In the genomic region with DNA sequence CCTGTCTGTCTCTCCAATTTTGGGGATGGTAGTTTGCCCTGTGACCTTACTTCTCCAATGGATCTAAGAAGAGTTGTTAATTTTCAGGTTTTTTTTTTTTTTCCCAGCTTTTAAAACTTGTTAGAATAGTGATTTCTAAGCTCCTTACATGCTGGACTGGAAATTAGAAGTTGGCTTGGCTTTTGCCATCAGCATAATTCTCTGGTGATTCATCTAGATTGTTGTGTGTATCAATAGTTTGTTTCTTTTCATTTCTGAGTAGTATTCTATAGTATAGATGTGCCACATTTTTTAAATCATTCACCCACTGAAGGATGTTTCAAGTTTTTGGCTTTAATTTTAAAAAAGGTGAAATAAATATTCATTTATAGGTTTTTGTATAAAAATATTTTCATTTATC, we compare ENCODE assay signal across 29 cellular contexts. TPM values are rescaled to one million over a fixed set of nuclear protein-coding genes. Genes with fewer than 3 reads are reported as not detected.
"Had no signal": no experiment of that assay in that cellular context is flagged by ENCODE, and none has a peak within 500 bp of the region (broad histone marks: within the 10 kb centered on the region; RNA-seq: fewer than 3 reads in every experiment).

No MANE protein-coding gene starts in this region.

- H2AFZ ChIP-seq: hepatocyte had no signal

- H3K4me3 Mint-ChIP-seq: activated CD4-positive, alpha-beta T cell treated with anti-CD3 and anti-CD28 coated beads, Interleukin-2, amount 10 ng/mL, durations not matched to agents 7 days and 5 days; activated CD8-positive, alpha-beta T cell treated with anti-CD3 and anti-CD28 coated beads, Interleukin-2, amount 10 ng/mL, durations not matched to agents 7 days and 5 days; activated naive CD4-positive, alpha-beta T cell treated with anti-CD3 and anti-CD28 coated beads, Interleukin-2, amount 50 U/mL, for 24 hours; activated T-helper 1 cell treated with anti-CD3 and anti-CD28 coated beads, Interleukin-12 subunit alpha, Interleukin-12 subunit beta, Interleukin-2, Interleukin-4 antibody, amounts not matched to agents 30 ng/mL and 10 ng/mL and 1 ng/mL, durations not matched to agents 14 hours and 24 hours and 36 hours; immature natural killer cell; natural killer cell; type B pancreatic cell had no signal

- H3K36me3 Mint-ChIP-seq: type B pancreatic cell had no signal

- H3K4me3 ChIP-seq: esophagus muscularis mucosa, hepatocyte, left ventricle myocardium inferior, sigmoid colon, thoracic aorta, vagina had no signal

- FAIRE-seq: colon, endothelial cell of umbilical vein, frontal cortex, TTC549 had no signal

- H3K27ac ChIP-seq: esophagus muscularis mucosa, hepatocyte, left ventricle myocardium inferior, sigmoid colon, thoracic aorta, vagina, WERI-Rb-1 had no signal

- H3K27me3 ChIP-seq: esophagus muscularis mucosa, hepatocyte, sigmoid colon, vagina had no signal

- H3K4me1 Mint-ChIP-seq: activated CD4-positive, alpha-beta T cell treated with anti-CD3 and anti-CD28 coated beads, Interleukin-2, amount 10 ng/mL, durations not matched to agents 7 days and 5 days; activated naive CD4-positive, alpha-beta T cell treated with anti-CD3 and anti-CD28 coated beads, Interleukin-2, amount 50 U/mL, for 24 hours; immature natural killer cell; natural killer cell had no signal

- ATAC-seq: activated CD8-positive, alpha-beta T cell treated with anti-CD3 and anti-CD28 coated beads, Interleukin-2, amount 10 ng/mL, durations not matched to agents 7 days and 5 days; natural killer cell had no signal

- H3K4me2 ChIP-seq: hepatocyte had no signal

- DNase-seq: activated CD4-positive, alpha-beta T cell treated with anti-CD3 and anti-CD28 coated beads, Interleukin-2, amount 10 ng/mL, durations not matched to agents 7 days and 5 days; activated CD4-positive, CD25-positive, alpha-beta regulatory T cell treated with anti-CD3 and anti-CD28 coated beads, Interleukin-2, amount 50 U/mL, for 72 hours; activated CD8-positive, alpha-beta T cell treated with anti-CD3 and anti-CD28 coated beads, Interleukin-2, amount 10 ng/mL, durations not matched to agents 7 days and 5 days; activated gamma-delta T cell; aorta; central memory CD4-positive, alpha-beta T cell; effector memory CD4-positive, alpha-beta T cell; glutamatergic neuron; immature natural killer cell; kidney glomerular epithelial cell; left ventricle myocardium inferior; midbrain; natural killer cell; retina; sigmoid colon; stimulated activated CD4-positive, alpha-beta T cell treated with anti-CD3 and anti-CD28 coated beads, Interleukin-2, amount 100 ng/mL, for 48 hours; stimulated activated naive CD4-positive, alpha-beta T cell; WERI-Rb-1 had no signal

- H3K9me3 ChIP-seq: sigmoid colon, thoracic aorta, vagina had no signal

- H3K79me2 ChIP-seq: hepatocyte had no signal

- H3K36me3 ChIP-seq: esophagus muscularis mucosa, left ventricle myocardium inferior, sigmoid colon, thoracic aorta, vagina, WERI-Rb-1 had no signal

- H3K9me3 Mint-ChIP-seq: activated CD4-positive, alpha-beta T cell treated with anti-CD3 and anti-CD28 coated beads, Interleukin-2, amount 10 ng/mL, durations not matched to agents 7 days and 5 days; activated T-helper 1 cell treated with anti-CD3 and anti-CD28 coated beads, Interleukin-12 subunit alpha, Interleukin-12 subunit beta, Interleukin-2, Interleukin-4 antibody, amounts not matched to agents 30 ng/mL and 10 ng/mL and 1 ng/mL, durations not matched to agents 14 hours and 24 hours and 36 hours had no signal

- H3K27ac Mint-ChIP-seq: activated CD4-positive, alpha-beta T cell treated with anti-CD3 and anti-CD28 coated beads, Interleukin-2, amount 10 ng/mL, durations not matched to agents 7 days and 5 days; activated CD8-positive, alpha-beta T cell treated with anti-CD3 and anti-CD28 coated beads, Interleukin-2, amount 10 ng/mL, durations not matched to agents 7 days and 5 days; activated naive CD4-positive, alpha-beta T cell treated with anti-CD3 and anti-CD28 coated beads, Interleukin-2, amount 50 U/mL, for 24 hours; activated T-helper 1 cell treated with anti-CD3 and anti-CD28 coated beads, Interleukin-12 subunit alpha, Interleukin-12 subunit beta, Interleukin-2, Interleukin-4 antibody, amounts not matched to agents 30 ng/mL and 10 ng/mL and 1 ng/mL, durations not matched to agents 14 hours and 24 hours and 36 hours; immature natural killer cell; natural killer cell; type B pancreatic cell had no signal

- H3K4me1 ChIP-seq: esophagus muscularis mucosa, left ventricle myocardium inferior, sigmoid colon, vagina had no signal

- H3K27me3 Mint-ChIP-seq: type B pancreatic cell had no signal

RNA-seq across cellular contexts. Expression of gene ADAMTS15, which starts 51.4 kb away (rescaled TPM):
- total RNA-seq: activated T-helper 1 cell treated with anti-CD3 and anti-CD28 coated beads, Interleukin-12 subunit alpha, Interleukin-12 subunit beta, Interleukin-2, Interleukin-4 antibody, amounts not matched to agents 30 ng/mL and 10 ng/mL and 1 ng/mL, durations not matched to agents 14 hours and 24 hours and 36 hours; endothelial cell of umbilical vein had no signal
